Comparison of ENCODE assay signal across 20 cellular contexts in the genomic region with DNA sequence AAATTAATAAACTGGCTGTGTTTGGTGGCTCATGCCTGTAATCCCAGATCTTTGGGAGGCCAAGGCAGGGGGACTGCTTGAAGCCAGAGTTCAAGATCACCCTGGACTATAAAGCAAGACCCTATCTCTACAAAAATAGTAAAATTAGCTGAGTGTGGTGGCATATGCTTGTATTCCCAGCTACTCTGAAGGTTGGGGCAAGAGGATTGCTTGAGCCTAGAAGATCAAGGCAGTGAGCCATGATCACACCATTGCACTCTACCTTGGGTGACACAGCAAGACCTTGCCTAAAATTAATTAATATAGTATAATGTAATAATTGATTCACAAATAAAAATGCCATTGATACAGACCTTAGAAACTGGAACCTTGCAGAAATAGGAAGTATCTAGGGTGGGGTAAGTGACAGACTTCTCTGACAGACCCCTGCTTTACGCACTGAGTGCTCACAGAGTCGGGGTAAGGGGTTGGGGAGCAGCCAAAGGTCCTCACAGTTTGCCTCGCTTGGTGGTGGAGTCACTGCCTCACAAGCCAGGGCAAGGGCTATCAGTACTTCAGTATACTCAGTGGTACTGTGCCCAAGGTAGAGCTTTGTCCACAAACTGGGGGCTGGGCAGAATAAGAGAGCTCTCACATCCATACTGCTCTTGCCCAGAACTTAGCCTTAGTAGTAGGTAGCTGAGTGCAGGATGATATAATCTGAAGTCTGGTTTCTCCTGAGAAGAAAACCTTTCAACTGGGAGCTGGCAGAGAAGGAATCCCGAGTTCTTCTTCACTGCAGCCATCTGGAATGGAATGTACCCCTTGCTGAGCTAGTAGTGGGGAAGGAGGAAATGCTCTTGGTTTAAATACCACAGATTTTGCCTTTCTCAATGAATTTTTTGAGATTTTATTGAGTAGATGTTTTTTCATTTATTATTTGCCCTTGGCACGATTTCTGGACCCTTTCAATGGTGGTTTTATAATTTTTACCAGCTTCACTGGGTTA.
DNase-seq lines count a peak whose midpoint lies in the region; ATAC-seq, FAIRE-seq and TF ChIP-seq lines count a peak whose summit lies in the region.
"Had no signal": no experiment of that assay in that cellular context is flagged by ENCODE, and none has a peak within 500 bp of the region (broad histone marks: within the 10 kb centered on the region; RNA-seq: fewer than 3 reads in every experiment).

No MANE protein-coding gene starts in this region.

- no peak overlapping the region for H3K4me3 ChIP-seq in fibroblast of the aortic adventitia (ENCODE audit: low read depth, low read length)
- no peak overlapping the region for H3K4me3 ChIP-seq in trophoblast cell (ENCODE audit: low read depth, low read length)
- no peak overlapping the region for H3K4me3 ChIP-seq in Karpas-422 (ENCODE audit: low read length)
- H3K4me3 ChIP-seq: right lobe of liver had no signal

- no peaks in the 10 kb centered on the region for H4K20me1 ChIP-seq in Karpas-422 (ENCODE audit: insufficient read depth, low read depth, low read length)

- H3K4me1 Mint-ChIP-seq in WTC11, result peaks cover 23% of the 10 kb centered on the region

- DNase-seq in GM03348 (ENCODE audit: low spot score), result peak; percentile 61
- DNase-seq in WTC11 (ENCODE audit: low spot score), result no peak
- peak; percentile 51 for DNase-seq in fibroblast of the aortic adventitia (ENCODE audit: low read depth)
- no peak for DNase-seq in trophoblast cell
- no peak for DNase-seq in GM12891 (ENCODE audit: insufficient read length, low spot score)
- DNase-seq in NCI-H146 (lab: John Stamatoyannopoulos, UW), result no peak
- no peak for DNase-seq in Karpas-422
- DNase-seq: activated CD4-positive, CD25-positive, alpha-beta regulatory T cell treated with anti-CD3 and anti-CD28 coated beads, Interleukin-2, amount 50 U/mL, for 72 hours; activated T-cell treated with anti-CD3 and anti-CD28 coated beads for 4 hours; CD4-positive, CD25-positive, alpha-beta regulatory T cell; foreskin melanocyte; left colon; naive thymus-derived CD4-positive, alpha-beta T cell; NCI-H1092; NCI-H2227 treated with DMSO at 0.1 percent for 48 hours; right lobe of liver; stimulated activated naive CD4-positive, alpha-beta T cell treated with Interleukin-2 at 50 U/mL for 16 hours; SW 1271 had no signal

- ATAC-seq in WTC11, result peak; percentile 92
- no peak for ATAC-seq in GM18909 (IDR thresholded peaks at IDR 0.05; ENCODE audit: poor library complexity, unreplicated experiment)
- ATAC-seq: left colon; naive thymus-derived CD4-positive, alpha-beta T cell; right lobe of liver had no signal

- no peak for FAIRE-seq in GM12891 (lab: Jason Lieb, UNC)
- FAIRE-seq: HTR-8/SVneo had no signal

- peak overlapping the region; percentile 16 for H3K18ac ChIP-seq in trophoblast cell (ENCODE audit: low read length)

- peak overlapping the region; percentile 2 for H4K8ac ChIP-seq in trophoblast cell (ENCODE audit: low read depth, low read length)

- no peak overlapping the region for H3K23ac ChIP-seq in trophoblast cell (ENCODE audit: low read length)

- TF ChIP-seq CTCF in WTC11 (IDR thresholded peaks at IDR 0.05), result no peak
- TF ChIP-seq CTCF in fibroblast of the aortic adventitia (IDR thresholded peaks at IDR 0.05; ENCODE audit: insufficient read depth, low read length), result no peak

- peak overlapping the region; percentile 89 for H2AK5ac ChIP-seq in trophoblast cell (ENCODE audit: low read length)

- H3K4ac ChIP-seq in trophoblast cell (ENCODE audit: low read depth, low read length), result no peak overlapping the region

- H3K4me1 ChIP-seq in trophoblast cell (ENCODE audit: control insufficient read depth in 1 of 2, insufficient read depth in 2 of 2, low read length in 2 of 2) (peaks cover 3 to 4% of the 10 kb centered on the region in 2 experiments), Karpas-422 (ENCODE audit: low read length) (peaks cover 12% of the 10 kb centered on the region; the same call in 1 of the 2 replicates)
- H3K4me1 ChIP-seq: right lobe of liver had no signal

- POLR2A ChIA-PET in WTC11 (lab: Charles Lee), result interaction anchor here (0.6 to 1.2 kb wide), 2 partner anchors 64 to 152 kb away, joined by 3 to 5 read pairs; no protein-coding TSS in a partner anchor

- WGBS in trophoblast cell (ENCODE audit: extremely low coverage, insufficient coverage, insufficient read length), result no CpG with 5 or more reads among the region's 5 CpGs

- H3K9me3 ChIP-seq in trophoblast cell (ENCODE audit: insufficient read depth, low read depth, low read length) (no peaks in the 10 kb centered on the region), Karpas-422 (ENCODE audit: low read length) (no peaks in the 10 kb centered on the region)
- H3K9me3 ChIP-seq: right lobe of liver had no signal

- H2AFZ ChIP-seq in trophoblast cell (ENCODE audit: insufficient read depth, low read length, poor library complexity), result no peak overlapping the region
- no peak overlapping the region for H2AFZ ChIP-seq in Karpas-422 (ENCODE audit: low read length)

- H3K36me3 ChIP-seq in trophoblast cell (ENCODE audit: control insufficient read depth in 1 of 2, insufficient read depth in 2 of 2, low read length in 2 of 2) (peaks cover 3 to 4% of the 10 kb centered on the region in 2 experiments), Karpas-422 (ENCODE audit: insufficient read depth, low read length) (no peaks in the 10 kb centered on the region)
- H3K36me3 ChIP-seq: right lobe of liver had no signal

- H3K9ac ChIP-seq in trophoblast cell (ENCODE audit: low read length), result no peak overlapping the region
- no peak overlapping the region for H3K9ac ChIP-seq in Karpas-422 (ENCODE audit: low read length)

- no peaks in the 10 kb centered on the region for H3K9me2 ChIP-seq in Karpas-422 (replicated peaks; ENCODE audit: insufficient read depth, low read length)

- H2BK120ac ChIP-seq in trophoblast cell (ENCODE audit: insufficient read depth, low read length, poor library complexity), result no peak overlapping the region

- H3K4me3 Mint-ChIP-seq in WTC11, result no peak overlapping the region; the same call in 1 of the 2 replicates
- H3K4me3 Mint-ChIP-seq: CD4-positive, CD25-positive, alpha-beta regulatory T cell; naive thymus-derived CD4-positive, alpha-beta T cell had no signal

- peaks cover 7% of the 10 kb centered on the region for H3K36me3 Mint-ChIP-seq in WTC11

- H3K4me2 ChIP-seq in trophoblast cell (ENCODE audit: low read length), result no peak overlapping the region
- no peak overlapping the region for H3K4me2 ChIP-seq in Karpas-422 (ENCODE audit: low read depth, low read length, poor library complexity, severe bottlenecking)

- no peaks in the 10 kb centered on the region for H3K9me3 Mint-ChIP-seq in WTC11
- H3K9me3 Mint-ChIP-seq: CD4-positive, CD25-positive, alpha-beta regulatory T cell; naive thymus-derived CD4-positive, alpha-beta T cell had no signal

- H4K12ac ChIP-seq in trophoblast cell (ENCODE audit: low read depth, low read length), result no peak overlapping the region

- peak overlapping the region; percentile 91 for H3K27ac Mint-ChIP-seq in WTC11

- H3K79me1 ChIP-seq in trophoblast cell (ENCODE audit: low read length), result peaks cover 4% of the 10 kb centered on the region

- peak overlapping the region; percentile 6 for H3K27ac ChIP-seq in trophoblast cell (ENCODE audit: low read depth, low read length)
- no peak overlapping the region for H3K27ac ChIP-seq in Karpas-422 (ENCODE audit: low read length)
- H3K27ac ChIP-seq: right lobe of liver had no signal

- peak overlapping the region; percentile 22 for H2BK12ac ChIP-seq in trophoblast cell (ENCODE audit: low read length)

- H3K27me3 Mint-ChIP-seq in WTC11 (ENCODE audit: low read depth), result no peaks in the 10 kb centered on the region
- H3K27me3 Mint-ChIP-seq: CD4-positive, CD25-positive, alpha-beta regulatory T cell; naive thymus-derived CD4-positive, alpha-beta T cell had no signal

- TF ChIP-seq POLR2A in GM12891 (IDR thresholded peaks at IDR 0.05; ENCODE audit: low read depth, low read length), result no peak

- H3K14ac ChIP-seq in trophoblast cell (ENCODE audit: low read length), result no peak overlapping the region

- H3K79me2 ChIP-seq in trophoblast cell (ENCODE audit: control insufficient read depth, insufficient read depth, low read length, poor library complexity) (no peaks in the 10 kb centered on the region), Karpas-422 (ENCODE audit: low read length) (peaks cover 14% of the 10 kb centered on the region)

- CTCF ChIA-PET in WTC11 (lab: Charles Lee), result interaction anchor here (0.8 to 1.8 kb wide), 7 partner anchors 19 to 303 kb away, joined by 3 to 6 read pairs (median 4); no protein-coding TSS in a partner anchor

- H2BK5ac ChIP-seq in trophoblast cell (ENCODE audit: low read depth, low read length, poor library complexity), result peak overlapping the region; percentile 76

- H4K91ac ChIP-seq in trophoblast cell (ENCODE audit: low read depth, low read length), result no peak overlapping the region

- H3K27me3 ChIP-seq in trophoblast cell (ENCODE audit: insufficient read depth, low read length) (no peaks in the 10 kb centered on the region), Karpas-422 (ENCODE audit: low read length) (no peaks in the 10 kb centered on the region)
- H3K27me3 ChIP-seq: right lobe of liver had no signal

TF ChIP-seq in WTC11, 78 proteins besides CTCF, POLR2A, EP300 and RAD21 (continues in another document):
- TF ChIP-seq ZNF423 (CRISPR knock-in tag; IDR thresholded peaks at IDR 0.05), result 0 out of 2 replicates have a peak, but pooled peaks have one; percentile 4
- no peak for TF ChIP-seq ZNF317 (CRISPR knock-in tag; IDR thresholded peaks at IDR 0.05; ENCODE audit: borderline replicate concordance, low read depth)

TF ChIP-seq in GM12891, 5 proteins besides CTCF, POLR2A, EP300 and RAD21:
- TF ChIP-seq SPI1 (IDR thresholded peaks at IDR 0.05; ENCODE audit: low read depth, low read length), result no peak
- TF ChIP-seq TAF1 (IDR thresholded peaks at IDR 0.05; ENCODE audit: low read depth, low read length), result no peak
- TF ChIP-seq POLR2AphosphoS5 (IDR thresholded peaks at IDR 0.05; ENCODE audit: low read depth, low read length), result no peak
- TF ChIP-seq POU2F2 (IDR thresholded peaks at IDR 0.05; ENCODE audit: low read depth, low read length), result no peak
- TF ChIP-seq PAX5 (IDR thresholded peaks at IDR 0.05; ENCODE audit: insufficient read depth, low read length, severe bottlenecking), result no peak

Comparison
In these comparisons a context has a peak if more than half of its experiments do, and no peak if none do; other contexts are left out.
1. DNase-seq: peak in GM03348 (single experiment) and fibroblast of the aortic adventitia (single experiment); none in WTC11 (single experiment), trophoblast cell (0 of 2), GM12891 (single experiment), NCI-H146 (single experiment) and Karpas-422 (single experiment).